In the genomic region with DNA sequence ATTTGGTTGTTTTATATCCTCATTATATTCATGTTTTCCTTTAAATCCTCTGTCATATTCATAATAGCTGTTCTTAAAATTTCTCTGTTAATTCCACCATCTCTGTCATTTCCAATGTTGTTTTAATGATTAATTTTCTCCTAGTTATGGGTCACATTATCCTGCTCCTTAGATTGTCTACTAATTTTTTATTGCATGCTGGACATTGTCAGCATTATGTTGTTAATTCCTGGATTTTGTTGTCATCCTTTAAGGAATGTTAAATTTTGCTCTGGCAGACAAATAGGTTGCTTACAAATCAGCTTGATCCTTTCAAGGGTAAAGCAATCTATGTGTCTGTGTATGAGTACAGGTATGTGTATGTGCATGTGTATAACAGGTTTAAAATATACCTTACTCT, we compare ENCODE assay signal across 7 cellular contexts.
"Had no signal": no experiment of that assay in that cellular context is flagged by ENCODE, and none has a peak within 500 bp of the region (broad histone marks: within the 10 kb centered on the region; RNA-seq: fewer than 3 reads in every experiment).

No MANE protein-coding gene starts in this region.

- ATAC-seq: GM12878 had no signal

- DNase-seq: GDM1, GF-D8 had no signal

- FAIRE-seq: G401.6, GM12878, GM12892, GM18507, GM19239 had no signal

- H3K4me3 ChIP-seq: GM12878 had no signal
